Comparison of ENCODE assay signal across 9 cellular contexts in genomic region chr20:50516180-50516934, GRCh38. TPM values are rescaled to one million over a fixed set of nuclear protein-coding genes. Genes with fewer than 3 reads are reported as not detected.
DNase-seq lines count a peak whose midpoint lies in the region; ATAC-seq and TF ChIP-seq lines count a peak whose summit lies in the region.
"Had no signal": no experiment of that assay in that cellular context is flagged by ENCODE, and none has a peak within 500 bp of the region (broad histone marks: within the 10 kb centered on the region; RNA-seq: fewer than 3 reads in every experiment).

No MANE protein-coding gene starts in this region.

- H3K4me2 ChIP-seq in osteoblast (ENCODE audit: insufficient read depth, low read length), result no peak overlapping the region

- peaks cover 38% of the 10 kb centered on the region for H4K20me1 ChIP-seq in osteoblast (ENCODE audit: insufficient read depth, low read length)

- H3K27ac ChIP-seq in osteoblast (ENCODE audit: low read depth, low read length) (peak overlapping the region; percentile 2), breast epithelium (no peak overlapping the region)

- H3K27me3 ChIP-seq in osteoblast (ENCODE audit: insufficient read depth, low read length) (no peaks in the 10 kb centered on the region), breast epithelium (no peaks in the 10 kb centered on the region)

- intact Hi-C loops in breast epithelium (cut with DNase I; ENCODE audit: low total_unique reads), result no loop called here

- TF ChIP-seq CTCF in osteoblast (IDR thresholded peaks at IDR 0.05; ENCODE audit: extremely low read depth, low read depth, low read length), result no peak
- no peak for TF ChIP-seq CTCF in GM10266 (IDR thresholded peaks at IDR 0.05; ENCODE audit: control insufficient read depth, insufficient read depth, low read depth, missing control alignments)
- TF ChIP-seq CTCF in breast epithelium (IDR thresholded peaks at IDR 0.05), result no peak

- H2AFZ ChIP-seq in osteoblast (ENCODE audit: low read length), result no peak overlapping the region

- H3K36me3 ChIP-seq in osteoblast (ENCODE audit: insufficient read depth, low read length) (no peaks in the 10 kb centered on the region), breast epithelium (no peaks in the 10 kb centered on the region)

- ATAC-seq in GM18868 (IDR thresholded peaks at IDR 0.05; ENCODE audit: unreplicated experiment) (peak; percentile 53), HG02870 (IDR thresholded peaks at IDR 0.05; ENCODE audit: unreplicated experiment) (peak; percentile 34), HG02938 (IDR thresholded peaks at IDR 0.05; ENCODE audit: unreplicated experiment) (no peak)

- H3K4me1 ChIP-seq in osteoblast (ENCODE audit: insufficient read depth, low read length) (peaks cover 82% of the 10 kb centered on the region), breast epithelium (peaks cover 0 to 8% of the 10 kb centered on the region in 2 donors)

- H3K79me2 ChIP-seq in osteoblast (ENCODE audit: insufficient read depth, low read length), result peaks cover 99% of the 10 kb centered on the region

- DNase-seq in SIG-M5 treated with dmso at 0.1 percent for 504 hours (lab: John Stamatoyannopoulos, UW; ENCODE audit: unreplicated experiment) (peak; percentile 93), osteoblast (ENCODE audit: insufficient read length, low spot score, missing footprints) (no peak), GM10266 (ENCODE audit: extremely low spot score) (no peak), breast epithelium (ENCODE audit: low spot score in 2 of 2) (no peak), NCI-H2196 (lab: John Stamatoyannopoulos, UW; ENCODE audit: unreplicated experiment) (no peak)

- H3K9me3 ChIP-seq in osteoblast (ENCODE audit: low read depth, low read length) (no peaks in the 10 kb centered on the region), breast epithelium (no peaks in the 10 kb centered on the region)

- TF ChIP-seq POLR2A in breast epithelium (IDR thresholded peaks at IDR 0.05), result no peak

- H3K4me3 ChIP-seq in osteoblast (ENCODE audit: insufficient read depth, low read length), result no peak overlapping the region
- H3K4me3 ChIP-seq in breast epithelium, result no peak overlapping the region
- H3K4me3 ChIP-seq: lung had no signal

RNA-seq across cellular contexts. Expression of gene PTPN1, which starts 6.2 kb away (rescaled TPM):
- 27.4 and 28.6 TPM in 2 replicates for total RNA-seq in osteoblast
- total RNA-seq in breast epithelium, result 10 to 100 TPM; 23.8 to 29.2 (median 28.5) TPM
